ENCODE assay signal across 8 cellular contexts in genomic region chr13:45370922-45371406, GRCh38. TPM values are rescaled to one million over a fixed set of nuclear protein-coding genes. Genes with fewer than 3 reads are reported as not detected.
DNase-seq lines count a peak whose midpoint lies in the region; ATAC-seq and FAIRE-seq lines count a peak whose summit lies in the region.

No MANE protein-coding gene starts in this region.

- H3K27ac Mint-ChIP-seq in T-helper 2 cell treated with Interferon-gamma antibody and Interleukin-4, amounts not matched to agents 5 μg/mL and 100 μg/mL, for 36 hours, result no peak overlapping the region

- DNase-seq in GM23248 (peak; percentile 84), brain pericyte (ENCODE audit: low read depth, low spot score) (peak; percentile 26), iPS DF 6.9 (ENCODE audit: low read depth, low spot score) (peak; percentile 84), small intestine (peak; percentile 51)
- peak; percentile 23 for DNase-seq in T-helper 2 cell treated with Interferon-gamma antibody and Interleukin-4, amounts not matched to agents 5 μg/mL and 100 μg/mL, for 36 hours (ENCODE audit: low spot score)

- H4K20me1 ChIP-seq in GM23248 (ENCODE audit: insufficient read depth), result no peaks in the 10 kb centered on the region

- no peaks in the 10 kb centered on the region for H3K9me3 Mint-ChIP-seq in T-helper 2 cell treated with Interferon-gamma antibody and Interleukin-4, amounts not matched to agents 5 μg/mL and 100 μg/mL, for 36 hours

- no peaks in the 10 kb centered on the region for H3K27me3 ChIP-seq in GM23248 (replicated peaks; ENCODE audit: insufficient read depth)
- H3K27me3 ChIP-seq in iPS DF 6.9 (ENCODE audit: control insufficient read depth, insufficient read depth, low read length), result no peaks in the 10 kb centered on the region
- H3K27me3 ChIP-seq in small intestine (ENCODE audit: control insufficient read depth in 2 of 2, insufficient read depth in 2 of 2, low read length in 2 of 2), result no peaks in the 10 kb centered on the region

- no peak overlapping the region for H3K9ac ChIP-seq in GM23248

- peak overlapping the region; percentile 56 for H3K4me2 ChIP-seq in GM23248 (ENCODE audit: unreplicated experiment)

- H3K4me1 ChIP-seq in GM23248 (ENCODE audit: insufficient read depth), result 0 out of 2 replicates have a peak, but pooled peaks cover 8% of the 10 kb centered on the region
- peaks cover 2% of the 10 kb centered on the region for H3K4me1 ChIP-seq in iPS DF 6.9 (ENCODE audit: control insufficient read depth, insufficient read depth, low read length)
- H3K4me1 ChIP-seq in small intestine (ENCODE audit: control insufficient read depth in 2 of 2, insufficient read depth in 1 of 2, low read depth in 1 of 2, low read length in 1 of 2), result peaks cover 2% of the 10 kb centered on the region in 2 donors

- H3K9me3 ChIP-seq in GM23248 (ENCODE audit: low read depth) (no peaks in the 10 kb centered on the region), iPS DF 6.9 (ENCODE audit: control insufficient read depth, insufficient read depth, low read length) (no peaks in the 10 kb centered on the region), small intestine (ENCODE audit: control insufficient read depth, low read depth) (no peaks in the 10 kb centered on the region)

- H3F3A ChIP-seq in GM23248 (ENCODE audit: insufficient read depth), result peaks cover 3% of the 10 kb centered on the region; the same call in 1 of the 2 replicates

- H3K4me3 ChIP-seq in GM23248 (peak overlapping the region; percentile 21; the same call in 1 of the 2 replicates), iPS DF 6.9 (ENCODE audit: low read length) (no peak overlapping the region), small intestine (ENCODE audit: low read depth in 1 of 2, low read length in 2 of 2) (no peak overlapping the region)

- H2AFZ ChIP-seq in GM23248, result peak overlapping the region; percentile 54; the same call in 1 of the 2 replicates

- H3K9me2 ChIP-seq in GM23248 (ENCODE audit: insufficient read depth), result no peaks in the 10 kb centered on the region

- no peak for ATAC-seq in GM19351 (IDR thresholded peaks at IDR 0.05; ENCODE audit: unreplicated experiment)
- no peak for ATAC-seq in HG02852 (IDR thresholded peaks at IDR 0.05; ENCODE audit: unreplicated experiment)
- ATAC-seq in GM21390 (IDR thresholded peaks at IDR 0.05; ENCODE audit: unreplicated experiment), result no peak

- peaks cover 13% of the 10 kb centered on the region for H3K36me3 Mint-ChIP-seq in T-helper 2 cell treated with Interferon-gamma antibody and Interleukin-4, amounts not matched to agents 5 μg/mL and 100 μg/mL, for 36 hours (ENCODE audit: low read depth)

- H3K79me2 ChIP-seq in GM23248 (ENCODE audit: insufficient read depth), result no peaks in the 10 kb centered on the region

- H3K4me3 Mint-ChIP-seq in T-helper 2 cell treated with Interferon-gamma antibody and Interleukin-4, amounts not matched to agents 5 μg/mL and 100 μg/mL, for 36 hours, result no peak overlapping the region

- FAIRE-seq in small intestine (lab: Jason Lieb, UNC), result no peak

- 19 to 21% methylated on average over 30 of the region's 30 CpGs for WGBS in GM23248 (ENCODE audit: low coverage in 1 of 2, low lambda C conversion rate in 2 of 2, missing lambda C conversion rate in 2 of 2), 2 experiments
- WGBS in iPS DF 6.9 (ENCODE audit: insufficient coverage, insufficient read length), result no CpG with 5 or more reads among the region's 30 CpGs
- 23 to 31% (median 27%) methylated on average over 30 of the region's 30 CpGs for WGBS in small intestine, 3 donors

- H3K27me3 Mint-ChIP-seq in T-helper 2 cell treated with Interferon-gamma antibody and Interleukin-4, amounts not matched to agents 5 μg/mL and 100 μg/mL, for 36 hours (ENCODE audit: low read depth), result no peaks in the 10 kb centered on the region

- H3K27ac ChIP-seq in GM23248, result no peak overlapping the region
- H3K27ac ChIP-seq in iPS DF 6.9 (ENCODE audit: low read length), result no peak overlapping the region
- H3K27ac ChIP-seq in small intestine (ENCODE audit: low read depth in 1 of 2, low read length in 1 of 2), result no peak overlapping the region

- in situ Hi-C loops in GM23248 (cut with MboI), result no loop called here

- peaks cover 25% of the 10 kb centered on the region for H3K4me1 Mint-ChIP-seq in T-helper 2 cell treated with Interferon-gamma antibody and Interleukin-4, amounts not matched to agents 5 μg/mL and 100 μg/mL, for 36 hours (ENCODE audit: low read depth)

- H3K36me3 ChIP-seq in GM23248 (ENCODE audit: low read depth) (no peaks in the 10 kb centered on the region), iPS DF 6.9 (ENCODE audit: control insufficient read depth, insufficient read depth, low read length) (no peaks in the 10 kb centered on the region), small intestine (ENCODE audit: control insufficient read depth in 2 of 2, insufficient read depth in 2 of 2, low read length in 2 of 2) (no peaks in the 10 kb centered on the region)

RNA-seq across cellular contexts. Expression of gene TPT1, which starts 30.0 kb away (rescaled TPM):
- 2,021 and 2,164 TPM in 2 replicates for total RNA-seq in GM23248 (2014; rRNA removed; shearing (Covaris generic))
- 1,100 and 1,151 TPM in 2 replicates for polyA plus RNA-seq in GM23248 (2016; fragmentation: Nextera tagmentation; extraction: Ambion mirVana)
- over 10,000 TPM in 1 of 3 donors, 1,000 to 10,000 TPM in 2; 7,740 to 12,612 (median 9,620) TPM for polyA plus RNA-seq in small intestine

RNA-seq across cellular contexts. Expression of gene SLC25A30, which starts 47.2 kb away (rescaled TPM):
- 4.3 and 10.2 TPM in 2 replicates for total RNA-seq in GM23248 (2014; rRNA removed; shearing (Covaris generic))
- 4.3 and 4.5 TPM in 2 replicates for polyA plus RNA-seq in GM23248 (2016; fragmentation: Nextera tagmentation; extraction: Ambion mirVana)
- 1 to 10 TPM; 2.4 to 5.2 (median 3.8) TPM for polyA plus RNA-seq in small intestine

Comparison
In these comparisons a context has a peak if more than half of its experiments do, and no peak if none do; other contexts are left out.
1. DNase-seq: peak in every context shown above with its lines; median percentile 84 in GM23248; 84 in iPS DF 6.9; 51 in small intestine; 26 in brain pericyte; 23 in T-helper 2 cell treated with Interferon-gamma antibody and Interleukin-4, amounts not matched to agents 5 μg/mL and 100 μg/mL, for 36 hours.